In genomic region chrX:124641737-124642491, GRCh38 we compare ENCODE assay signal across 20 cellular contexts.
"Had no signal": no experiment of that assay in that cellular context is flagged by ENCODE, and none has a peak within 500 bp of the region (broad histone marks: within the 10 kb centered on the region; RNA-seq: fewer than 3 reads in every experiment).

No MANE protein-coding gene starts in this region.

- ATAC-seq: activated CD4-positive, CD25-positive, alpha-beta regulatory T cell treated with anti-CD3 and anti-CD28 coated beads, Interleukin-2, amount 50 U/mL, for 24 hours; lower lobe of right lung; stimulated activated naive B cell treated with anti-CD40 and anti-IgM and Interleukin-4, amounts not matched to agents 10 μg/mL and 1 μg/mL and 100 μg/mL, for 72 hours had no signal

- H3K27ac Mint-ChIP-seq: activated naive CD8-positive, alpha-beta T cell treated with anti-CD3 and anti-CD28 coated beads for 36 hours; activated T-helper 1 cell treated with anti-CD3 and anti-CD28 coated beads, Interleukin-12 subunit alpha, Interleukin-12 subunit beta, Interleukin-2, Interleukin-4 antibody, amounts not matched to agents 30 ng/mL and 10 ng/mL and 1 ng/mL, durations not matched to agents 14 hours and 24 hours and 36 hours; nephron; stimulated activated naive B cell treated with anti-CD40 and anti-IgM and Interleukin-4, amounts not matched to agents 10 μg/mL and 1 μg/mL and 100 μg/mL, for 72 hours had no signal

- H3K9me3 Mint-ChIP-seq: activated naive CD8-positive, alpha-beta T cell treated with anti-CD3 and anti-CD28 coated beads for 36 hours; activated T-helper 1 cell treated with anti-CD3 and anti-CD28 coated beads, Interleukin-12 subunit alpha, Interleukin-12 subunit beta, Interleukin-2, Interleukin-4 antibody, amounts not matched to agents 30 ng/mL and 10 ng/mL and 1 ng/mL, durations not matched to agents 14 hours and 24 hours and 36 hours; nephron; stimulated activated naive B cell treated with anti-CD40 and anti-IgM and Interleukin-4, amounts not matched to agents 10 μg/mL and 1 μg/mL and 100 μg/mL, for 72 hours had no signal

- H3K36me3 ChIP-seq: lower lobe of right lung, spleen, tibial artery had no signal

- DNase-seq: activated CD4-positive, alpha-beta T cell treated with anti-CD3 and anti-CD28 coated beads, Interleukin-2, amount 50 U/mL, for 1 hour; activated naive CD4-positive, alpha-beta T cell; activated naive CD8-positive, alpha-beta T cell treated with anti-CD3 and anti-CD28 coated beads for 36 hours; amniotic stem cell; foreskin melanocyte; glutamatergic neuron; hippocampal formation; islet precursor cell; lower lobe of right lung; posterior cingulate gyrus; spleen; stimulated activated CD4-positive, alpha-beta T cell treated with anti-CD3 and anti-CD28 coated beads, Interleukin-4, amount 100 ng/mL, for 4 hours; stimulated activated naive B cell treated with anti-CD40 and anti-IgM and Interleukin-4, amounts not matched to agents 10 μg/mL and 1 μg/mL and 100 μg/mL, for 72 hours; substantia nigra; T1000; tibial artery had no signal

- H3K36me3 Mint-ChIP-seq: activated naive CD8-positive, alpha-beta T cell treated with anti-CD3 and anti-CD28 coated beads for 36 hours; stimulated activated naive B cell treated with anti-CD40 and anti-IgM and Interleukin-4, amounts not matched to agents 10 μg/mL and 1 μg/mL and 100 μg/mL, for 72 hours had no signal

- H3K4me1 Mint-ChIP-seq: nephron; stimulated activated naive B cell treated with anti-CD40 and anti-IgM and Interleukin-4, amounts not matched to agents 10 μg/mL and 1 μg/mL and 100 μg/mL, for 72 hours had no signal

- H3K4me3 ChIP-seq: lower lobe of right lung, spleen, tibial artery had no signal

- H3K4me1 ChIP-seq: lower lobe of right lung, spleen had no signal

- H3K27me3 Mint-ChIP-seq: activated naive CD8-positive, alpha-beta T cell treated with anti-CD3 and anti-CD28 coated beads for 36 hours; stimulated activated naive B cell treated with anti-CD40 and anti-IgM and Interleukin-4, amounts not matched to agents 10 μg/mL and 1 μg/mL and 100 μg/mL, for 72 hours had no signal

- H3K9me3 ChIP-seq: lower lobe of right lung, spleen, tibial artery had no signal

- H3K27ac ChIP-seq: epithelial cell of prostate, lower lobe of right lung, spleen, tibial artery had no signal

- H3K4me3 Mint-ChIP-seq: activated naive CD8-positive, alpha-beta T cell treated with anti-CD3 and anti-CD28 coated beads for 36 hours; activated T-helper 1 cell treated with anti-CD3 and anti-CD28 coated beads, Interleukin-12 subunit alpha, Interleukin-12 subunit beta, Interleukin-2, Interleukin-4 antibody, amounts not matched to agents 30 ng/mL and 10 ng/mL and 1 ng/mL, durations not matched to agents 14 hours and 24 hours and 36 hours; nephron; stimulated activated naive B cell treated with anti-CD40 and anti-IgM and Interleukin-4, amounts not matched to agents 10 μg/mL and 1 μg/mL and 100 μg/mL, for 72 hours had no signal

- H3K27me3 ChIP-seq: spleen, tibial artery had no signal
